8 cellular contexts compared by ENCODE assay signal in the genomic region with DNA sequence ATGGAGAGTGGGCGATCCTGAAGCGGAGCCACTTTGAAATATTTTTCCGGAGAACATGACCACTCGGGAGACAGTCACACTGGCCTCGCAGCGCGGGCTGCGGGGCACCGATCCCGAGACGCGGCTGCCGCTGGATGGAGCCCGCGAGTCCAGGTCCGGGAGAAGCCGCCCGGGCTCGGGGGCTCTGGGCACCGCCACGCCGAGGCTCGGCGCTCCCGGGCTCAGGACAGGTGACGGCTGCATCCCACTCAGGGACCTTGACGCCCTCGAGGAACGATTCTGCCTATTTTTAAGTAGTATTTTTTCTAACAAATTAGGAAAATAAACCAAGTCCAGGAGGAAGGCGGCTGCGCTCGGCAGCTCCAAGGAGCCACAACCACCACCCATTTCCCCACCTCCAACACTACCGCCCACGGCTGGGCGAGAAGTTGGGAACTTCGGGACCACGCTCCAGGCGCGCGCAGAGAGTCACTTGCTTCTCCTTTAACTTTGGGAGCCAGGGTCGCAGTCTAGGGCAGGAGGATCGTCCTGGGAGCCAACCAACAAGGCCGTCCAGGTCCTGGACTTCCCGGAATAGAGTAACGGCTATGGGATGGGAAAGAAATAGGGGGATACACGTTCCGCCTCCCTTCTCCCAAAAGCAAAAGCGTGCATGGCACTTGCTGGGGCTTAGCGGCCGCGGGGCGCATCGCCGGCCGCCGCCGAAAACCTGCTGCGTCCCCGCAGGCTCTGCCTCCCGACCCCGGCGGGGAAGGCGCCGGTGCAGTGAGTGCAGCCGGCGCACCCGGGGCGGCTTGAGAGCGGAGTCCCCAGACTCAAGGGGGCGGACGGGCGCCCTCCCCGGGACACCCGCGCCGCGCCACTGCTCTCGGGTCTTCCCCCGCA. TPM values are rescaled to one million over a fixed set of nuclear protein-coding genes. Genes with fewer than 3 reads are reported as not detected.
DNase-seq lines count a peak whose midpoint lies in the region; ATAC-seq and TF ChIP-seq lines count a peak whose summit lies in the region.

No MANE protein-coding gene starts in this region.

- POLR2A ChIA-PET in PC-9 (lab: Charles Lee; ENCODE audit: unreplicated experiment), result no interaction called here

- DNase-seq in AG09319 (ENCODE audit: extremely low read depth, low read depth) (no peak), H4 (ENCODE audit: low spot score) (peak; percentile 25), PC-9 (peak in 1 of 2 experiments; percentile 58), head of caudate nucleus (peak in 41 of 42 donors; percentile 17 to 84 (median 63)), occipital lobe (lab: John Stamatoyannopoulos, UW) (peak; percentile 53), upper lobe of right lung (peak; percentile 84)
- peak; percentile 61 for DNase-seq in activated naive CD4-positive, alpha-beta T cell treated with anti-CD3 and anti-CD28 coated beads, Interleukin-2, amount 10 ng/mL, durations not matched to agents 7 days and 5 days

- no peaks in the 10 kb centered on the region for H3K79me2 ChIP-seq in PC-9 (ENCODE audit: low read depth)

- H3K4me1 ChIP-seq in PC-9 (replicated peaks; ENCODE audit: insufficient read depth), result no peaks in the 10 kb centered on the region
- peaks cover 21% of the 10 kb centered on the region for H3K4me1 ChIP-seq in upper lobe of right lung

- no peaks in the 10 kb centered on the region for H3K36me3 Mint-ChIP-seq in activated naive CD4-positive, alpha-beta T cell treated with anti-CD3 and anti-CD28 coated beads, Interleukin-2, amount 10 ng/mL, durations not matched to agents 7 days and 5 days

- no peak overlapping the region for H3K27ac Mint-ChIP-seq in activated naive CD4-positive, alpha-beta T cell treated with anti-CD3 and anti-CD28 coated beads, Interleukin-2, amount 10 ng/mL, durations not matched to agents 7 days and 5 days

- H3K27me3 Mint-ChIP-seq in activated naive CD4-positive, alpha-beta T cell treated with anti-CD3 and anti-CD28 coated beads, Interleukin-2, amount 10 ng/mL, durations not matched to agents 7 days and 5 days, result peaks cover 92% of the 10 kb centered on the region

- ATAC-seq in upper lobe of right lung, result peak; percentile 83
- no peak for ATAC-seq in HG03025 (IDR thresholded peaks at IDR 0.05; ENCODE audit: low FRiP score, unreplicated experiment)

- H3F3A ChIP-seq in PC-9 (ENCODE audit: insufficient read depth, low read depth), result no peaks in the 10 kb centered on the region

- TF ChIP-seq CTCF in AG09319 (IDR thresholded peaks at IDR 0.05; ENCODE audit: low read depth, low read length), result peak; percentile 69
- peak; percentile 58; the same call in 1 of the 2 replicates for TF ChIP-seq CTCF in PC-9 (conservative IDR thresholded peaks at IDR 0.05)
- TF ChIP-seq CTCF in upper lobe of right lung (IDR thresholded peaks at IDR 0.05), result peak; percentile 69

- H3K9me3 Mint-ChIP-seq in activated naive CD4-positive, alpha-beta T cell treated with anti-CD3 and anti-CD28 coated beads, Interleukin-2, amount 10 ng/mL, durations not matched to agents 7 days and 5 days, result no peaks in the 10 kb centered on the region

- no peak overlapping the region for H3K27ac ChIP-seq in PC-9
- no peak overlapping the region for H3K27ac ChIP-seq in upper lobe of right lung

- H3K36me3 ChIP-seq in PC-9 (ENCODE audit: low read depth), result no peaks in the 10 kb centered on the region
- no peaks in the 10 kb centered on the region for H3K36me3 ChIP-seq in upper lobe of right lung

- H3K27me3 ChIP-seq in PC-9 (ENCODE audit: insufficient read depth, low read depth), result peaks cover 50% of the 10 kb centered on the region
- H3K27me3 ChIP-seq in upper lobe of right lung, result peaks cover 63% of the 10 kb centered on the region

- H3K4me2 ChIP-seq in PC-9, result peak overlapping the region; percentile 97

- H3K4me1 Mint-ChIP-seq in activated naive CD4-positive, alpha-beta T cell treated with anti-CD3 and anti-CD28 coated beads, Interleukin-2, amount 10 ng/mL, durations not matched to agents 7 days and 5 days, result peaks cover 19% of the 10 kb centered on the region

- no peaks in the 10 kb centered on the region for H3K9me3 ChIP-seq in PC-9 (ENCODE audit: insufficient read depth, low read depth)
- no peaks in the 10 kb centered on the region for H3K9me3 ChIP-seq in upper lobe of right lung

- CTCF ChIA-PET in PC-9 (lab: Charles Lee), result no interaction called here
- CTCF ChIA-PET in activated naive CD4-positive, alpha-beta T cell treated with anti-CD3 and anti-CD28 coated beads, Interleukin-2, amount 10 ng/mL, durations not matched to agents 7 days and 5 days (lab: Charles Lee), result interaction anchor here (1.0 kb wide), 1 partner anchor 245 kb away, joined by 5 read pairs; a partner anchor contains a TSS

- BruUV-seq in PC-9 (replicated peaks; lab: Mats Ljungman, UMichigan), result no TSS peak

- H3K4me3 ChIP-seq in PC-9 (peak overlapping the region; percentile 62), upper lobe of right lung (peak overlapping the region; percentile 51)

- no peaks in the 10 kb centered on the region for H4K20me1 ChIP-seq in PC-9 (ENCODE audit: insufficient read depth)

- no peaks in the 10 kb centered on the region for H3K9me2 ChIP-seq in PC-9 (ENCODE audit: insufficient read depth)

- peak overlapping the region; percentile 86 for H2AFZ ChIP-seq in PC-9

- intact Hi-C loops in PC-9 (cut with micrococcal nuclease; ENCODE audit: unreplicated experiment) (no loop called here), head of caudate nucleus (cut with DNase I) (no loop called here), upper lobe of right lung (cut with DNase I) (no loop called here)

- H3K4me3 Mint-ChIP-seq in activated naive CD4-positive, alpha-beta T cell treated with anti-CD3 and anti-CD28 coated beads, Interleukin-2, amount 10 ng/mL, durations not matched to agents 7 days and 5 days, result peak overlapping the region; percentile 58

RNA-seq across cellular contexts. Expression of a gene that starts 0.9 kb away (rescaled TPM):
- 0.02 TPM in 1 of 2 replicates, not detected in the other for total RNA-seq in H4 (2014; rRNA removed; shearing (Covaris generic))
- total RNA-seq in PC-9 (2021), result not detected in 2 replicates
- total RNA-seq in occipital lobe, result 0.78 TPM
- 3.0 TPM for total RNA-seq in upper lobe of right lung

RNA-seq across cellular contexts. Expression of a gene that starts 40.7 kb away (rescaled TPM):
- total RNA-seq in H4 (2014; rRNA removed; shearing (Covaris generic)), result 21.1 and 21.3 TPM in 2 replicates
- total RNA-seq in PC-9 (2021) (27.7 and 31.2 TPM in 2 replicates), occipital lobe (32.1 TPM), upper lobe of right lung (27.1 TPM)
